Comparison of ENCODE assay signal across 16 cellular contexts in genomic region chrX:12002876-12003275, GRCh38.
"Had no signal": no experiment of that assay in that cellular context is flagged by ENCODE, and none has a peak within 500 bp of the region (broad histone marks: within the 10 kb centered on the region; RNA-seq: fewer than 3 reads in every experiment).

No MANE protein-coding gene starts in this region.

- H3K4me1 ChIP-seq: sigmoid colon, stomach had no signal

- H3K36me3 ChIP-seq: ovary, sigmoid colon, stomach, thoracic aorta had no signal

- DNase-seq: activated CD4-positive, alpha-beta memory T cell treated with anti-CD3 and anti-CD28 coated beads, Interleukin-2, amount 10 ng/mL, durations not matched to agents 7 days and 5 days; activated CD4-positive, alpha-beta T cell treated with anti-CD3 and anti-CD28 coated beads for 4 hours; activated gamma-delta T cell treated with Interleukin-2 at 50 U/mL for 16 hours; activated T-cell treated with anti-CD3 and anti-CD28 coated beads, Interleukin-2, amount 50 U/mL, for 48 hours; amygdala; dermis blood vessel endothelial cell; effector memory CD8-positive, alpha-beta T cell; erythroblast; hippocampal formation; mucosa of descending colon; naive thymus-derived CD4-positive, alpha-beta T cell; ovary; sigmoid colon; stimulated activated CD4-positive, alpha-beta T cell treated with anti-CD3 and anti-CD28 coated beads, Interleukin-1b, Interleukin-23, amount 100 ng/mL, for 48 hours; stomach had no signal

- H3K9me3 ChIP-seq: mucosa of descending colon, ovary, sigmoid colon, stomach, thoracic aorta had no signal

- H3K4me3 ChIP-seq: mucosa of descending colon, ovary, sigmoid colon, stomach, thoracic aorta had no signal

- H3K27me3 ChIP-seq: ovary, sigmoid colon, stomach had no signal

- H3K27ac ChIP-seq: ovary, sigmoid colon, stomach, thoracic aorta had no signal
